ENCODE assay signal across 8 cellular contexts in the genomic region with DNA sequence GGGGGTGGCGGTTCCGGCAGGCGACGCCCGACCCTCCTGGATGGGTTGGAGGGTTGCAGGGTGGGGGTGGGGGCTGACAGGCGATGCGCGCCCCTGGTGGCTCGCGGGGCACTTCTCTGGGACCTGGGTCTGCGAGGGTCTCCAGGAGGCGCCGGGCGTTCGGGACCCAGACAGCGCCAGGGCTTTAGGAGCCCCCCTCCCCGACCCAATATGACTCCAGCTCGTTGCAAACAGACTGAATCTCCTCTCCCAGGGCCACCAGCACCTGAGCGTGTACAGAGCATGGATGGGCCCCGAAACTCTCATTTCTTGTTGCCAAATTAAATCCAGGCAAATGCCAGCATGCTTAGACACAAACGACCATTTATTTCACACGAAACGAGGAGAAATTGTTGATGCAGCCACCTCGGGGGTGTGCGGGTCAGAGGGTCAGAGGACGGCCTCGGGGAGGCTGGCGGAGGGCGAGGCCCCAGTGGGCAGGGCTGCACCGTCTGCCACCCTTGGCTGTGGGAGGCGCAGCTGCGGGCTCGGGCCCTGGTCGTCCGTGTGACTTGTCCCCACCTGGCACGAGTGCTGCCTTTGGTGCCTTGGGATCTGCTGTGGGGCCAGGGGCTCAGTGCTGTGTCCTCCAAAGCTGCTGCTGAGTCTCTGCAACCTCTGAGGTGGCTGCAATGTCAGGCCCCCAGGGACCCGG.
DNase-seq lines count a peak whose midpoint lies in the region; ATAC-seq and TF ChIP-seq lines count a peak whose summit lies in the region.

No MANE protein-coding gene starts in this region.

- no peaks in the 10 kb centered on the region for H3K36me3 ChIP-seq in parathyroid adenoma (ENCODE audit: control insufficient read depth, insufficient read depth, low read length)

- H3K4me3 ChIP-seq in coronary artery (no peak overlapping the region), parathyroid adenoma (ENCODE audit: low read depth, low read length) (no peak overlapping the region)

- H3K79me2 ChIP-seq in parathyroid adenoma: no peaks in the 10 kb centered on the region

- DNase-seq in NCI-H1105 (lab: John Stamatoyannopoulos, UW): peak; percentile 27
- no peak for DNase-seq in NCI-H1105 treated with DMSO at 0.1 percent for 48 hours (lab: John Stamatoyannopoulos, UW)
- DNase-seq in NCI-H69 (lab: John Stamatoyannopoulos, UW): peak; percentile 26
- DNase-seq in coronary artery (ENCODE audit: low spot score): no peak
- DNase-seq in epidermal melanocyte (ENCODE audit: insufficient read length, low spot score): no peak
- DNase-seq in NCI-H2081 treated with DMSO at 0.1 percent for 48 hours (lab: John Stamatoyannopoulos, UW): no peak

- no peaks in the 10 kb centered on the region for H3K9me3 ChIP-seq in parathyroid adenoma (ENCODE audit: control insufficient read depth, low read length)

- H3K4me2 ChIP-seq in parathyroid adenoma (ENCODE audit: low read length): no peak overlapping the region

- H3K27me3 ChIP-seq in parathyroid adenoma (ENCODE audit: control insufficient read depth, insufficient read depth, low read length): no peaks in the 10 kb centered on the region

- ATAC-seq in HG03280 (IDR thresholded peaks at IDR 0.05; ENCODE audit: unreplicated experiment): no peak

- no peak overlapping the region for H2AFZ ChIP-seq in parathyroid adenoma

- peaks cover 3% of the 10 kb centered on the region for H3K4me1 ChIP-seq in parathyroid adenoma

- H3K27ac ChIP-seq in coronary artery: no peak overlapping the region
- no peak overlapping the region for H3K27ac ChIP-seq in parathyroid adenoma

- no peak overlapping the region for H3K9ac ChIP-seq in parathyroid adenoma

- TF ChIP-seq CTCF in coronary artery (IDR thresholded peaks at IDR 0.05): peak; percentile 22
- peak; percentile 46 for TF ChIP-seq CTCF in parathyroid adenoma (IDR thresholded peaks at IDR 0.05)

Comparison
In these comparisons a context has a peak if more than half of its experiments do, and no peak if none do; other contexts are left out.
1. DNase-seq: peak in NCI-H1105 (single experiment) and NCI-H69 (single experiment); none in NCI-H1105 treated with DMSO at 0.1 percent for 48 hours (single experiment), coronary artery (single experiment), epidermal melanocyte (single experiment) and NCI-H2081 treated with DMSO at 0.1 percent for 48 hours (single experiment).